In the genomic region with DNA sequence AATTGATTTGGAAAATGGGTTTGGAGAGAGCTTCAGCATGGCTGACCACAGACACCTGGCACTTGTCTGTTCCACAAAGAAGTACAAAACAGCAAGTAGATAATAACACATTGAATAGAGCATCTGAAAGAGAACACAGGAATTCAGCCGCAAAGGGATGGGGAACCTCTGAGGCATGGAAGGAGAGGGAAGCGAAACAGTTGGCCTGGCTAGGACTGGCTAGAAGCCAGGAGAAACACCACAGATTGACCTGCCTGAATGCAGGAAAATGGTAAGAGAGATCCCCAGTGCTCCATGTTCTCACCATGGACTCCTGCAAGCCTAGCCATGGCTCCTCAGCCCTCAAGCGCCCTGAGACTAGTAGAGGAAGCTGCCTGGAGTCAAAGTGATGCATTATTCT, we compare ENCODE assay signal across 1 cellular context.
TF ChIP-seq lines count a peak whose summit lies in the region.

No MANE protein-coding gene starts in this region.

TF ChIP-seq in H1, 55 proteins besides CTCF, POLR2A, EP300 and RAD21:
- TF ChIP-seq POLR2AphosphoS5 (IDR thresholded peaks at IDR 0.05; ENCODE audit: low read depth, low read length) (no peak), RFX5 (IDR thresholded peaks at IDR 0.05; ENCODE audit: borderline replicate concordance, low read depth, low read length) (no peak), BRCA1 (IDR thresholded peaks at IDR 0.05; ENCODE audit: low read depth, low read length) (no peak), CHD1 (IDR thresholded peaks at IDR 0.05; ENCODE audit: low read depth, low read length) (no peak)
